8 cellular contexts compared by ENCODE assay signal in the genomic region with DNA sequence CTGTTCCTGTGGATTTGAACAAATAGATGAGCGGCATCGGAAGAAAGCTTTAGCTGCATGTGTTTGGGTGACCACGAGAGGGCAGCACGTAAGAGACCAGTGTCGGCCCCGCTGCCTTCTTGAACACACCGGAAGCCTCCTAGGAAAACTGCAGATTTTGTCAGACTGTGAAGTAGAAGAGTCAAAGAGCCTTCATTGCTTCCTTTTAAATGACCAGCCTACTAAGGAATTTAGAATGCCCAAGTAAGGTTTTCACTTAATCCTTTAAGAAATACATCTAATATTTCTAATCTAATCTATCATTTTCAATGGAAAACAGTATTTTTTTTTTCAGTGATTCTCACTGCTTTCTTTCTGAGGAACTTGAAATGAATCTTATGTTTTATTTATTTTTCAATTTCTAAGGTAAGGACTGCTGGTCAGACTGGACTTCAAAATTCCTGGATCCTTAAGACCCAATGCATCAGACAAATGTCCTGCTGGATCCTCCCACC. TPM values are rescaled to one million over a fixed set of nuclear protein-coding genes. Genes with fewer than 3 reads are reported as not detected.
A peak's percentile ranks its signal among the peaks of the same experiment; 100 is the strongest.
DNase-seq lines count a peak whose midpoint lies in the region; ATAC-seq, FAIRE-seq and TF ChIP-seq lines count a peak whose summit lies in the region.

No MANE protein-coding gene starts in this region.

- FAIRE-seq in endometrium (lab: Jason Lieb, UNC) = peak; percentile 15

- no peaks in the 10 kb centered on the region for H3K36me3 Mint-ChIP-seq in mesothelial cell of epicardium

- H3K27ac Mint-ChIP-seq in mesothelial cell of epicardium = no peak overlapping the region

- H3K4me3 Mint-ChIP-seq in mesothelial cell of epicardium = no peak overlapping the region

- DNase-seq in GM10266 (ENCODE audit: extremely low spot score) = peak; percentile 64
- peak; percentile 24 for DNase-seq in HS-5 (ENCODE audit: low read depth)
- DNase-seq in NCI-H82 (lab: John Stamatoyannopoulos, UW) = peak; percentile 92
- DNase-seq in activated CD8-positive, alpha-beta memory T cell treated with anti-CD3 and anti-CD28 coated beads for 24 hours = peak; percentile 82
- DNase-seq in mesothelial cell of epicardium (ENCODE audit: low spot score in 2 of 2, unreplicated experiment in 2 of 2) = peak; percentile 53 to 75
- DNase-seq in stimulated activated CD8-positive, alpha-beta memory T cell treated with anti-CD3 and anti-CD28 coated beads, Interleukin-4, amount 100 ng/mL, for 24 hours (ENCODE audit: low read depth) = peak; percentile 46

- H3K9me3 Mint-ChIP-seq in mesothelial cell of epicardium = no peaks in the 10 kb centered on the region

- TF ChIP-seq CTCF in GM10266 (IDR thresholded peaks at IDR 0.05; ENCODE audit: control insufficient read depth, insufficient read depth, low read depth, missing control alignments) = peak; percentile 94
- peak; percentile 75 for TF ChIP-seq CTCF in mesothelial cell of epicardium (IDR thresholded peaks at IDR 0.05; ENCODE audit: unreplicated experiment)

- H3K27me3 Mint-ChIP-seq in mesothelial cell of epicardium (ENCODE audit: low read depth) = peaks cover 46% of the 10 kb centered on the region

- no peaks in the 10 kb centered on the region for H3K4me1 Mint-ChIP-seq in mesothelial cell of epicardium

- no peak for ATAC-seq in GM21367 (IDR thresholded peaks at IDR 0.05; ENCODE audit: unreplicated experiment)

RNA-seq across cellular contexts. Expression of gene SEC11C, which starts 55.4 kb away (rescaled TPM):
- 15.2 to 21.0 TPM (median 15.8 TPM) in 3 replicates for total RNA-seq in mesothelial cell of epicardium

Comparison
In these comparisons a context has a peak if more than half of its experiments do, and no peak if none do; other contexts are left out.
1. DNase-seq: peak in every context shown above with its lines; median percentile 92 in NCI-H82; 82 in activated CD8-positive, alpha-beta memory T cell treated with anti-CD3 and anti-CD28 coated beads for 24 hours; 64 in GM10266; 64 in mesothelial cell of epicardium; 46 in stimulated activated CD8-positive, alpha-beta memory T cell treated with anti-CD3 and anti-CD28 coated beads, Interleukin-4, amount 100 ng/mL, for 24 hours; 24 in HS-5.